In the genomic region with DNA sequence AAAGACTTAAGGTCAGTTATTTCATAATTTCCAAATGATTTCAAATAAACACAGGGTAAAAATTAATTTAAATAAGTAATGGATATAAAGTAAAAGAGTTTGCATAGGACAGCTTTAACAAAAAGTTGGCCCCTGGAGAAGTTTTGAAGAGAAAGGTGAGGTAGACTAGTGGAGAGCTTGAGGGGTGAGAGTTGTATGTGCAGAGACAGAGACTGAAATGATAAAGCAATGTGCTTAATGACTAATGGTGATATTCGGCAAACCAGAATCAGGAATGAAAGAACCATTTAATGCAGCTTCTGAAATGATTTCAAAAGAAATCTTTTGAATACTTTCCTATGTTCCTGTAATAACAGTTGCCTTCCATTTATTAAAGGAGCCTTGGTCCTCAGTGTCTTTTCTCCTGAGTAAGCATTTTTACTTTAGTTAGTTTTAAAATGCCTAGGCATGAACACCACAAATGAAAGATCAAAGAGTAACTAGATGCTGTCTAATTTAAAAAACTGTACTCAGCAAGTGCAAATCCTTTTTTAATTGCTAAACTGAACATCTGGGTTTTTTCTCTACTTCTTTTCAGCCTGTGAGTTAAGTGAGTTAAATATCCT, we compare ENCODE assay signal across 1 cellular context.
TF ChIP-seq lines count a peak whose summit lies in the region.

No MANE protein-coding gene starts in this region.

TF ChIP-seq in K562, 482 proteins besides CTCF, POLR2A, EP300 and RAD21:
- TF ChIP-seq POLR3G (IDR thresholded peaks at IDR 0.05; ENCODE audit: extremely low read depth, insufficient read length, insufficient replicate concordance) (no peak), ZNF316 (IDR thresholded peaks at IDR 0.05) (peak; percentile 56; the same call in 1 of the 2 replicates), RBM15 (IDR thresholded peaks at IDR 0.05; ENCODE audit: insufficient read depth, low read length) (no peak), DDX20 (tag; IDR thresholded peaks at IDR 0.05; ENCODE audit: low read depth) (no peak), PHF8 (IDR thresholded peaks at IDR 0.05; ENCODE audit: borderline replicate concordance, low read length) (no peak), JUN (IDR thresholded peaks at IDR 0.05; ENCODE audit: borderline replicate concordance, low read depth, low read length) (no peak), JUN (CRISPR knock-in tag; IDR thresholded peaks at IDR 0.05; ENCODE audit: borderline replicate concordance) (no peak), MAFK (IDR thresholded peaks at IDR 0.05; ENCODE audit: low read length) (peak; percentile 56), MCM3 (IDR thresholded peaks at IDR 0.05) (no peak), MTA1 (IDR thresholded peaks at IDR 0.05; ENCODE audit: borderline replicate concordance) (no peak), ZNF408 (CRISPR knock-in tag; IDR thresholded peaks at IDR 0.05; ENCODE audit: low read depth) (no peak), SMARCA5 (IDR thresholded peaks at IDR 0.05) (no peak), C11orf30 (IDR thresholded peaks at IDR 0.05; ENCODE audit: low read depth) (peak; percentile 39; the same call in 1 of the 2 replicates), NFE2L1 (tag; IDR thresholded peaks at IDR 0.05; ENCODE audit: borderline replicate concordance, low read depth) (no peak), HDAC6 (IDR thresholded peaks at IDR 0.05; ENCODE audit: low read depth, low read length) (no peak), COPS2 (conservative IDR thresholded peaks at IDR 0.05) (no peak), MAFF (IDR thresholded peaks at IDR 0.05; ENCODE audit: low read length) (peak; percentile 67; the same call in 1 of the 2 replicates)
- TF ChIP-seq, protein P1, sequence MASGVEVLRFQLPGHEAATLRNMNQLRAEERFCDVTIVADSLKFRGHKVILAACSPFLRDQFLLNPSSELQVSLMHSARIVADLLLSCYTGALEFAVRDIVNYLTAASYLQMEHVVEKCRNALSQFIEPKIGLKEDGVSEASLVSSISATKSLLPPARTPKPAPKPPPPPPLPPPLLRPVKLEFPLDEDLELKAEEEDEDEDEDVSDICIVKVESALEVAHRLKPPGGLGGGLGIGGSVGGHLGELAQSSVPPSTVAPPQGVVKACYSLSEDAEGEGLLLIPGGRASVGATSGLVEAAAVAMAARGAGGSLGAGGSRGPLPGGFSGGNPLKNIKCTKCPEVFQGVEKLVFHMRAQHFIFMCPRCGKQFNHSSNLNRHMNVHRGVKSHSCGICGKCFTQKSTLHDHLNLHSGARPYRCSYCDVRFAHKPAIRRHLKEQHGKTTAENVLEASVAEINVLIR (CRISPR knock-in tag; IDR thresholded peaks at IDR 0.05) = no peak
